12 cellular contexts compared by ENCODE assay signal in the genomic region with DNA sequence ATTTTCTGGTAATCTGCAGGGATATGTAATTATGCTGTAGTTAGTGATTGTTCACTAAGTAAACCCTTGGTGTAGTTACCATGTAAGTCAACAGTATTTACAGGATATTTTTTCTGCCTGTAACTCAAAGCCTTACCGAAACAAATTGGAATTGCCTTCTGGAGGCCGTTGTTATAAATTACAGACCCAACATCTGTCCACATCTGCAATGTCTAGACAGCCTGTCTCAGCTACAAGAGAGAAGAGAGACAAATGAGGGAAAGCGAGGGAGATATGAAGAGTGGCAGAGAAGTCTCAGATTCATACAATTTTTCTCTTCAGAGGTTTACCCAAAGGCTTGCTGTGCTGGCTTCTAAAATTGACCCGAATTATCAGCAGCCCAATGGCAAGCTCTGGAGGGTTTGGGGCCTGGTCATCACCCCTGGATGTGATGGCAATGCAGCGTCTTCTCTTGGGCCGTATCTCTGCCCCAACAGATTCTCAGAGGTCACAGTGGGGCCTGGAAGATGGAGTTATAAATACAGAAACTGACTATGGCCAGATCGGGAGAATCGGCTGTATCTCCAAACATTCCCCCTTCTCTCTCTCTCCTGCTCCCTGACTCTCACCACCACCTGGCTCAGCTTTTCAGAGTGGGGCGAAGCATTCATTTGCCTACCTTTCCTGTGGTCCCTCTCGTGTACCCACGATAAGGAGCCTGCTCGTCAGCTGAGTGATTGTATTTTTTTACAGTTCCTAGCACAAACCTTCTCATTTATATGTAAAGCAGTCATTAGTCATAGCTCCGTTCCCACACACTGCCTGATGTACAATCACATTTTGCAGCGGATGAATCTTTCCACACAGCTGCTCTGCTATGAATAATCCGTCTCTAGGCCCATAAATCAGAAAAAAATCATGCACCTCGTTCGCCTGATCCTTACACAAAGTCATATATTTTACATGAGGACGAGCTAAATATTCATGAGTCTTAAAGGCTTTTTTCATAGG. TPM values are rescaled to one million over a fixed set of nuclear protein-coding genes. Genes with fewer than 3 reads are reported as not detected.
A peak's percentile ranks its signal among the peaks of the same experiment; 100 is the strongest.
DNase-seq lines count a peak whose midpoint lies in the region; ATAC-seq lines count a peak whose summit lies in the region.
"Had no signal": no experiment of that assay in that cellular context is flagged by ENCODE, and none has a peak within 500 bp of the region (broad histone marks: within the 10 kb centered on the region; RNA-seq: fewer than 3 reads in every experiment).

No MANE protein-coding gene starts in this region.

- peak overlapping the region; percentile 71 for H3K27ac ChIP-seq in cingulate gyrus (ENCODE audit: low read depth, low read length)

- DNase-seq in DMS 273 (lab: John Stamatoyannopoulos, UW; ENCODE audit: unreplicated experiment) (peak; percentile 31), NCI-H526 treated with DMSO at 0.1 percent for 48 hours (lab: John Stamatoyannopoulos, UW) (peak; percentile 62), myocyte (ENCODE audit: low read depth) (peak; percentile 76), cerebellar cortex (ENCODE audit: low spot score) (no peak)
- DNase-seq in stimulated activated CD4-positive, alpha-beta T cell treated with anti-CD3 and anti-CD28 coated beads, Interleukin-12 subunit alpha, Interleukin-12 subunit beta, amount 100 ng/mL, for 4 hours: no peak
- DNase-seq: activated CD8-positive, alpha-beta T cell treated with anti-CD3 and anti-CD28 coated beads, Interleukin-2, amount 10 ng/mL, durations not matched to agents 7 days and 5 days; C1 segment of cervical spinal cord; naive thymus-derived CD4-positive, alpha-beta T cell; NCI-H1092 had no signal

- no peak for ATAC-seq in HG02678 (IDR thresholded peaks at IDR 0.05; ENCODE audit: unreplicated experiment)
- no peak for ATAC-seq in GM21367 (IDR thresholded peaks at IDR 0.05; ENCODE audit: unreplicated experiment)
- ATAC-seq: activated CD8-positive, alpha-beta T cell treated with anti-CD3 and anti-CD28 coated beads, Interleukin-2, amount 10 ng/mL, durations not matched to agents 7 days and 5 days; naive thymus-derived CD4-positive, alpha-beta T cell had no signal

RNA-seq across cellular contexts. Expression of a gene that starts 23.4 kb away (rescaled TPM):
- 12.3 and 16.7 TPM in 2 replicates for total RNA-seq in myocyte
- 9.6 TPM for polyA plus RNA-seq in myocyte (2012)

Comparison
In these comparisons a context has a peak if more than half of its experiments do, and no peak if none do; other contexts are left out.
1. DNase-seq: peak in DMS 273 (single experiment), NCI-H526 treated with DMSO at 0.1 percent for 48 hours (single experiment) and myocyte (single experiment); none in cerebellar cortex (single experiment) and stimulated activated CD4-positive, alpha-beta T cell treated with anti-CD3 and anti-CD28 coated beads, Interleukin-12 subunit alpha, Interleukin-12 subunit beta, amount 100 ng/mL, for 4 hours (single experiment).